Comparison of ENCODE assay signal across 17 cellular contexts in the genomic region with DNA sequence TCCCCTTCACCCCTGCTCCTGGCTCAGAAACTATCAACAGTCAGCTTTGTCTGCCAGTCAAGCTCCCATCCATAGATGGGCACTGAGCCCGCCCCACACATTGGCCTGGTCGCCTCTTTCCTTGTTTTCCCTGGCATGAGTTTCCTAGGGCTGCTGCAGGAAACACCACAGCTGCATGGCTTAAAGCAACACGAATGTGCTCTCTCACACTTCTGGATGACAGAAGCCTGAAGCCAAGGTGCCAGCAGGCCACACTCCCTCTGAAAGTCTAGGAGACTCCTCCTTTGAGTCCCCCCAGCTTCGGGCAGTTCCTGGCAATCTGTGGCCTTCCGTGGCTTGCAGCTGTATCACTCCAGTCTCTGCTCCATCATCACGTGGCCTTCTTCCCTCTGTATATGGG.
DNase-seq lines count a peak whose midpoint lies in the region; ATAC-seq and TF ChIP-seq lines count a peak whose summit lies in the region.
"Had no signal": no experiment of that assay in that cellular context is flagged by ENCODE, and none has a peak within 500 bp of the region (broad histone marks: within the 10 kb centered on the region; RNA-seq: fewer than 3 reads in every experiment).

No MANE protein-coding gene starts in this region.

- no peaks in the 10 kb centered on the region for H3K4me1 ChIP-seq in mucosa of descending colon (ENCODE audit: low read depth)

- H3K4me1 Mint-ChIP-seq in endothelial cell (ENCODE audit: unreplicated experiment): peaks cover 6% of the 10 kb centered on the region

- no peak for ATAC-seq in mucosa of descending colon
- ATAC-seq: activated naive CD8-positive, alpha-beta T cell treated with anti-CD3 and anti-CD28 coated beads, Interleukin-2, amount 50 U/mL, for 24 hours; GM12878; PC-3 had no signal

- TF ChIP-seq CTCF in mucosa of descending colon (IDR thresholded peaks at IDR 0.05): no peak
- TF ChIP-seq CTCF in endothelial cell (IDR thresholded peaks at IDR 0.05; ENCODE audit: unreplicated experiment): no peak

- H3K27ac Mint-ChIP-seq in endothelial cell (ENCODE audit: unreplicated experiment): no peak overlapping the region
- H3K27ac Mint-ChIP-seq: activated naive CD8-positive, alpha-beta T cell treated with anti-CD3 and anti-CD28 coated beads, Interleukin-2, amount 50 U/mL, for 24 hours; dendritic cell treated with granulocyte-macrophage colony-stimulating factor and Interleukin-4, amounts not matched to agents 40 ng/mL and 50 ng/mL, for 4 days; HFFc6; type B pancreatic cell had no signal

- no peaks in the 10 kb centered on the region for H3K9me3 ChIP-seq in mucosa of descending colon

- intact Hi-C loops in mucosa of descending colon (cut with DNase I, micrococcal nuclease): no loop called here

- H3K27me3 Mint-ChIP-seq in endothelial cell (ENCODE audit: unreplicated experiment): peaks cover 2% of the 10 kb centered on the region
- H3K27me3 Mint-ChIP-seq: activated naive CD8-positive, alpha-beta T cell treated with anti-CD3 and anti-CD28 coated beads, Interleukin-2, amount 50 U/mL, for 24 hours; type B pancreatic cell had no signal

- DNase-seq in activated effector memory CD4-positive, alpha-beta T cell treated with anti-CD3 and anti-CD28 coated beads, Interleukin-2, amount 50 U/mL, for 16 hours: peak; percentile 51
- DNase-seq in activated effector memory CD4-positive, alpha-beta T cell treated with Interleukin-2 at 50 U/mL for 16 hours: no peak
- DNase-seq in dermis microvascular lymphatic vessel endothelial cell (ENCODE audit: low read depth in 2 of 2): peak; percentile 48 to 78
- DNase-seq in mucosa of descending colon: peak in 2 of 3 donors; percentile 6 to 15
- DNase-seq in superior temporal gyrus (ENCODE audit: extremely low spot score): peak; percentile 81
- DNase-seq in NCI-H345 (lab: John Stamatoyannopoulos, UW): no peak
- no peak for DNase-seq in endothelial cell (ENCODE audit: low spot score)
- DNase-seq in dedifferentiated amniotic fluid mesenchymal stem cell (ENCODE audit: extremely low spot score): no peak
- DNase-seq: activated CD8-positive, alpha-beta memory T cell treated with anti-CD3 and anti-CD28 coated beads, Interleukin-2, amount 50 U/mL, for 48 hours; activated naive CD8-positive, alpha-beta T cell treated with anti-CD3 and anti-CD28 coated beads, Interleukin-2, amount 50 U/mL, for 24 hours; HFFc6; NCI-H1436; PC-3; stimulated activated CD4-positive, alpha-beta T cell treated with anti-CD3 and anti-CD28 coated beads, Interleukin-2, amount 100 ng/mL, for 24 hours had no signal

- no peaks in the 10 kb centered on the region for H3K36me3 ChIP-seq in mucosa of descending colon (ENCODE audit: low read depth)

- H3K4me3 Mint-ChIP-seq in endothelial cell (ENCODE audit: unreplicated experiment): no peak overlapping the region
- H3K4me3 Mint-ChIP-seq: activated naive CD8-positive, alpha-beta T cell treated with anti-CD3 and anti-CD28 coated beads, Interleukin-2, amount 50 U/mL, for 24 hours; dendritic cell treated with granulocyte-macrophage colony-stimulating factor and Interleukin-4, amounts not matched to agents 40 ng/mL and 50 ng/mL, for 4 days; HFFc6; type B pancreatic cell had no signal

- no peaks in the 10 kb centered on the region for H3K9me3 Mint-ChIP-seq in endothelial cell (ENCODE audit: unreplicated experiment)
- H3K9me3 Mint-ChIP-seq: activated naive CD8-positive, alpha-beta T cell treated with anti-CD3 and anti-CD28 coated beads, Interleukin-2, amount 50 U/mL, for 24 hours; dendritic cell treated with granulocyte-macrophage colony-stimulating factor and Interleukin-4, amounts not matched to agents 40 ng/mL and 50 ng/mL, for 4 days; HFFc6 had no signal

- peaks cover 34% of the 10 kb centered on the region for H3K36me3 Mint-ChIP-seq in endothelial cell (ENCODE audit: low read depth, unreplicated experiment)

- H3K4me3 ChIP-seq in mucosa of descending colon: no peak overlapping the region
- H3K4me3 ChIP-seq: GM12878 had no signal

Comparison
In these comparisons a context has a peak if more than half of its experiments do, and no peak if none do; other contexts are left out.
1. DNase-seq: peak in activated effector memory CD4-positive, alpha-beta T cell treated with anti-CD3 and anti-CD28 coated beads, Interleukin-2, amount 50 U/mL, for 16 hours (single experiment), dermis microvascular lymphatic vessel endothelial cell (2 of 2), mucosa of descending colon (2 of 3) and superior temporal gyrus (single experiment); none in activated effector memory CD4-positive, alpha-beta T cell treated with Interleukin-2 at 50 U/mL for 16 hours (single experiment), NCI-H345 (single experiment), endothelial cell (single experiment) and dedifferentiated amniotic fluid mesenchymal stem cell (single experiment).